In the genomic region with DNA sequence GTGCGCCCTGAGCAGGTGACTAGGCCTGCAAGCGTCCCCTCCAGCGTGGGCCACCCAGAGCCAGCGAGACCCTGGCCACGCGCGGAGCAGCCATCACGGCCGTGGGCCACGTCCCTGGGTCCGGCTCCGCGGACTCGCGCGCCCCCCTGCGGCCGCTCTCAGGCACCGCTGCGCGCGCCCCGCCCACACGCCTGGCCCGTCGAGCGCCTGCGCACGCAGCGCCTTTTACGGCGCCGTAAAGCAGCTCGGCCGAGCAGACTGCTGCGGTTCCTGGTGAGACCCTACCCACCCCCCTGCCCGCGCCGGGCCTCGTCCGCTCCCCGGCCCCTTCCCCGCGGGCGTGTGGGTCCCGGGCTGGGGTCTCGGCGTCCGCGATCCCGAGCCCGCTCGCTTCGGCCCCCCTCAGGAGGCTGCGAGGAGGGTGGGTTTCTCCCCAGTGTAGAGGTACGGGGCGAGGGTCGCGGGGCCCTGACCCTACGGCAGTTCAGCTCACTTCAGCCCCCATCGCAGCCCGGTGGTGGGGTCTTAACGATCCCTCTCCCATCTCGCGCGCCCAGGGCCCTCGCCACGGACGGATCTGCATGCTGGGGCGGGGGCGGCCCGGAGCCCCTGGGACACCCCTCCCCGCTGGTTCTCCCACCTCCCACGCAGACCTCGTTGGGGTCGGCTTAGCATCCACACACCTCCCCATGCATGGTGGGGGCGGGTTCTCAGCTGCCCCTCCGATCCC, we compare ENCODE assay signal across 8 cellular contexts. TPM values are rescaled to one million over a fixed set of nuclear protein-coding genes. Genes with fewer than 3 reads are reported as not detected.
A peak's percentile ranks its signal among the peaks of the same experiment; 100 is the strongest.
DNase-seq lines count a peak whose midpoint lies in the region; ATAC-seq and TF ChIP-seq lines count a peak whose summit lies in the region.

A gene (plus strand): TSS at position 228 of the 730 bp plus-strand sequence. CDS start 1,421 bp downstream, outside the sequence.

- H3K36me3 Mint-ChIP-seq in T-cell, result peaks cover 12% of the 10 kb centered on the region
- H3K36me3 Mint-ChIP-seq in activated naive CD8-positive, alpha-beta T cell treated with anti-CD3 and anti-CD28 coated beads, Interleukin-2, amount 50 U/mL, for 24 hours (ENCODE audit: low read depth), result peaks cover 19% of the 10 kb centered on the region

- H3K27ac ChIP-seq in parathyroid adenoma (peak within 1 kb of the TSS; percentile 72), thymus (ENCODE audit: low read depth) (peak within 1 kb of the TSS; percentile 90)

- peak within 1 kb of the TSS; percentile 86 to 89 for H3K27ac Mint-ChIP-seq in T-cell
- peak within 1 kb of the TSS; percentile 93 for H3K27ac Mint-ChIP-seq in activated naive CD8-positive, alpha-beta T cell treated with anti-CD3 and anti-CD28 coated beads, Interleukin-2, amount 50 U/mL, for 24 hours

- WGBS in thymus, result under 1% methylated on average over 78 of the region's 78 CpGs

- POLR2A ChIA-PET in T-cell (lab: Charles Lee), result interaction anchor here (0.5 to 0.7 kb wide), 5 partner anchors 12 to 468 kb away, joined by 3 to 5 read pairs (median 4); no protein-coding TSS in a partner anchor

- DNase-seq in D341Med (ENCODE audit: low spot score), result peak; percentile 98
- peak; percentile 89 for DNase-seq in NAMALWA (ENCODE audit: low spot score)
- peak; percentile 67 to 89 (median 80) for DNase-seq in T-cell
- DNase-seq in activated naive CD8-positive, alpha-beta T cell treated with anti-CD3 and anti-CD28 coated beads, Interleukin-2, amount 50 U/mL, for 24 hours, result peak; percentile 89
- peak; percentile 94 for DNase-seq in Right ventricle myocardium superior

- TF ChIP-seq CTCF in parathyroid adenoma (IDR thresholded peaks at IDR 0.05), result peak; percentile 99

- H3K9me3 Mint-ChIP-seq in T-cell, result no peaks in the 10 kb centered on the region
- no peaks in the 10 kb centered on the region for H3K9me3 Mint-ChIP-seq in activated naive CD8-positive, alpha-beta T cell treated with anti-CD3 and anti-CD28 coated beads, Interleukin-2, amount 50 U/mL, for 24 hours

- H2AFZ ChIP-seq in parathyroid adenoma, result peak within 1 kb of the TSS; percentile 99

- no peaks in the 10 kb centered on the region for H3K79me2 ChIP-seq in parathyroid adenoma

- H3K4me3 Mint-ChIP-seq in T-cell, result peak within 1 kb of the TSS; percentile 85 to 92 (median 87)
- H3K4me3 Mint-ChIP-seq in activated naive CD8-positive, alpha-beta T cell treated with anti-CD3 and anti-CD28 coated beads, Interleukin-2, amount 50 U/mL, for 24 hours, result peak within 1 kb of the TSS; percentile 85

- H3K4me1 ChIP-seq in parathyroid adenoma, result peaks cover 3% of the 10 kb centered on the region
- peaks cover 42% of the 10 kb centered on the region for H3K4me1 ChIP-seq in thymus (ENCODE audit: control insufficient read depth, insufficient read depth, low read length)

- H3K4me2 ChIP-seq in parathyroid adenoma (ENCODE audit: low read length), result peak within 1 kb of the TSS; percentile 90

- peak within 1 kb of the TSS; percentile 99 for H3K4me3 ChIP-seq in parathyroid adenoma (ENCODE audit: low read depth, low read length)
- H3K4me3 ChIP-seq in thymus (ENCODE audit: low read length), result peak within 1 kb of the TSS; percentile 98

- H3K27me3 ChIP-seq in parathyroid adenoma (ENCODE audit: control insufficient read depth, insufficient read depth, low read length) (peaks cover 3% of the 10 kb centered on the region), thymus (ENCODE audit: control insufficient read depth, insufficient read depth) (no peaks in the 10 kb centered on the region)

- peaks cover 14 to 28% of the 10 kb centered on the region in 2 donors for H3K27me3 Mint-ChIP-seq in T-cell
- H3K27me3 Mint-ChIP-seq in activated naive CD8-positive, alpha-beta T cell treated with anti-CD3 and anti-CD28 coated beads, Interleukin-2, amount 50 U/mL, for 24 hours, result peaks cover 30% of the 10 kb centered on the region

- CTCF ChIA-PET in T-cell (lab: Charles Lee), result interaction anchor here in 1 of 2 donors (0.6 to 1.7 kb wide), 17 partner anchors 12 to 223 kb away, joined by 3 to 24 read pairs (median 3); a partner anchor contains a TSS

- peaks cover 34 to 55% (median 43%) of the 10 kb centered on the region in 3 donors for H3K4me1 Mint-ChIP-seq in T-cell
- peaks cover 60% of the 10 kb centered on the region for H3K4me1 Mint-ChIP-seq in activated naive CD8-positive, alpha-beta T cell treated with anti-CD3 and anti-CD28 coated beads, Interleukin-2, amount 50 U/mL, for 24 hours

- ATAC-seq in GM21737 (IDR thresholded peaks at IDR 0.05; ENCODE audit: unreplicated experiment) (peak; percentile 49), T-cell (replicated peaks in 1 of 4) (peak; percentile 62 to 77 (median 74)), Right ventricle myocardium superior (ENCODE audit: poor library complexity) (peak; percentile 94)
- peak; percentile 37 for ATAC-seq in activated naive CD8-positive, alpha-beta T cell treated with anti-CD3 and anti-CD28 coated beads, Interleukin-2, amount 50 U/mL, for 24 hours

- no peaks in the 10 kb centered on the region for H3K36me3 ChIP-seq in parathyroid adenoma (ENCODE audit: control insufficient read depth, insufficient read depth, low read length)
- H3K36me3 ChIP-seq in thymus (ENCODE audit: control insufficient read depth, insufficient read depth), result peaks cover 21% of the 10 kb centered on the region

- peak within 1 kb of the TSS; percentile 99 for H3K9ac ChIP-seq in parathyroid adenoma

- intact Hi-C loops in Right ventricle myocardium superior (cut with DNase I), result loop anchor here (5.0 kb wide), 1 partner anchor 113 kb away; no protein-coding TSS in a partner anchor

- H3K9me3 ChIP-seq in parathyroid adenoma (ENCODE audit: control insufficient read depth, low read length) (no peaks in the 10 kb centered on the region), thymus (ENCODE audit: control insufficient read depth) (no peaks in the 10 kb centered on the region)

RNA-seq across cellular contexts. Expression of the gene that starts here (rescaled TPM):
- total RNA-seq in T-cell (10 to 100 TPM; 39.2 to 75.3 (median 69.4) TPM), Right ventricle myocardium superior (116 TPM)
- 59.5 TPM for polyA plus RNA-seq in thymus

Comparison
In these comparisons a context has a peak if more than half of its experiments do, and no peak if none do; other contexts are left out.
1. Peak in every context shown above with its lines: DNase-seq, ATAC-seq, H3K4me3 ChIP-seq and H3K27ac ChIP-seq.
2. ATAC-seq: peak in every context shown above with its lines; median percentile 94 in Right ventricle myocardium superior; 74 in T-cell; 49 in GM21737; 37 in activated naive CD8-positive, alpha-beta T cell treated with anti-CD3 and anti-CD28 coated beads, Interleukin-2, amount 50 U/mL, for 24 hours.